8 cellular contexts compared by ENCODE assay signal in genomic region chr1:234326493-234327366, GRCh38. TPM values are rescaled to one million over a fixed set of nuclear protein-coding genes. Genes with fewer than 3 reads are reported as not detected.
DNase-seq lines count a peak whose midpoint lies in the region; ATAC-seq and TF ChIP-seq lines count a peak whose summit lies in the region.

No MANE protein-coding gene starts in this region.

- no peak overlapping the region for H3K27ac ChIP-seq in HUES48 (ENCODE audit: low read depth, low read length)

- ATAC-seq in left cardiac atrium, result peak; percentile 59 to 83
- ATAC-seq in GM21526 (IDR thresholded peaks at IDR 0.05; ENCODE audit: low FRiP score, unreplicated experiment), result no peak

- H3K4me3 ChIP-seq in HUES48 (ENCODE audit: low read depth, low read length), result peak overlapping the region; percentile 43; the same call in 1 of the 2 replicates
- H3K4me3 ChIP-seq in retinal pigment epithelial cell (ENCODE audit: low read length), result peak overlapping the region; percentile 4

- in situ Hi-C loops in SK-MEL-5 (cut with HindIII; ENCODE audit: low pct_unique_long_range_greater_than_20kb, low sequenced_read_pairs), result no loop called here

- CTCF ChIA-PET in activated naive CD4-positive, alpha-beta T cell treated with anti-CD3 and anti-CD28 coated beads, Interleukin-2, amount 10 ng/mL, durations not matched to agents 7 days and 5 days (lab: Charles Lee), result interaction anchor here (0.6 to 5.3 kb wide), 18 partner anchors 8 to 757 kb away, joined by 3 to 32 read pairs (median 4); no protein-coding TSS in a partner anchor

- peak; percentile 55 for TF ChIP-seq CTCF in GM20000 (IDR thresholded peaks at IDR 0.05; ENCODE audit: extremely low read depth, missing control alignments)
- TF ChIP-seq CTCF in retinal pigment epithelial cell (conservative IDR thresholded peaks at IDR 0.05; ENCODE audit: low read depth, low read length), result peak; percentile 85

- DNase-seq in COLO668 (lab: John Stamatoyannopoulos, UW; ENCODE audit: unreplicated experiment) (peak; percentile 65), GM20000 (ENCODE audit: low spot score) (peak; percentile 66), SK-MEL-5 (ENCODE audit: low read depth, low spot score) (peak; percentile 77), left cardiac atrium (peak; percentile 27), retinal pigment epithelial cell (ENCODE audit: low read depth) (no peak)
- DNase-seq in activated naive CD4-positive, alpha-beta T cell treated with anti-CD3 and anti-CD28 coated beads, Interleukin-2, amount 10 ng/mL, durations not matched to agents 7 days and 5 days, result peak; percentile 78

- peak overlapping the region; percentile 75 for H3K4me3 Mint-ChIP-seq in activated naive CD4-positive, alpha-beta T cell treated with anti-CD3 and anti-CD28 coated beads, Interleukin-2, amount 10 ng/mL, durations not matched to agents 7 days and 5 days

- intact Hi-C loops in left cardiac atrium (cut with DNase I), result loop anchor here in 1 of 2 donors (10.0 kb wide), 1 partner anchor 1022 kb away; no protein-coding TSS in a partner anchor

- H3K36me3 Mint-ChIP-seq in activated naive CD4-positive, alpha-beta T cell treated with anti-CD3 and anti-CD28 coated beads, Interleukin-2, amount 10 ng/mL, durations not matched to agents 7 days and 5 days, result peaks cover 12% of the 10 kb centered on the region

- no peaks in the 10 kb centered on the region for H3K36me3 ChIP-seq in HUES48 (ENCODE audit: control insufficient read depth, insufficient read depth, low read length)

- peak overlapping the region; percentile 58 for H3K27ac Mint-ChIP-seq in activated naive CD4-positive, alpha-beta T cell treated with anti-CD3 and anti-CD28 coated beads, Interleukin-2, amount 10 ng/mL, durations not matched to agents 7 days and 5 days

- H3K9me3 Mint-ChIP-seq in activated naive CD4-positive, alpha-beta T cell treated with anti-CD3 and anti-CD28 coated beads, Interleukin-2, amount 10 ng/mL, durations not matched to agents 7 days and 5 days, result no peaks in the 10 kb centered on the region

- H3K4me1 Mint-ChIP-seq in activated naive CD4-positive, alpha-beta T cell treated with anti-CD3 and anti-CD28 coated beads, Interleukin-2, amount 10 ng/mL, durations not matched to agents 7 days and 5 days, result peaks cover 29% of the 10 kb centered on the region

- peaks cover 29% of the 10 kb centered on the region for H3K27me3 Mint-ChIP-seq in activated naive CD4-positive, alpha-beta T cell treated with anti-CD3 and anti-CD28 coated beads, Interleukin-2, amount 10 ng/mL, durations not matched to agents 7 days and 5 days

- no peak overlapping the region for H3K9ac ChIP-seq in HUES48 (ENCODE audit: low read depth, low read length)

- H3K27me3 ChIP-seq in HUES48 (ENCODE audit: control insufficient read depth, insufficient read depth, low read length), result peaks cover 6% of the 10 kb centered on the region

- peaks cover 4% of the 10 kb centered on the region; the same call in 1 of the 2 replicates for H3K4me1 ChIP-seq in HUES48 (ENCODE audit: control insufficient read depth, insufficient read depth, low read length)

- no peaks in the 10 kb centered on the region for H3K9me3 ChIP-seq in HUES48 (ENCODE audit: control insufficient read depth, insufficient read depth, low read length)

RNA-seq across cellular contexts. Expression of gene COA6, which starts 46.5 kb away (rescaled TPM):
- total RNA-seq in SK-MEL-5 (2014; rRNA removed; shearing (Covaris generic)), result 102 and 108 TPM in 2 replicates
- polyA plus RNA-seq in SK-MEL-5 (2015; cell fraction: cytosol; rRNA removed), result 64.4 and 69.0 TPM in 2 replicates
- 14.5 and 22.7 TPM in 2 replicates for polyA plus RNA-seq in SK-MEL-5 (2015; cell fraction: nucleus; rRNA removed)
- total RNA-seq in left cardiac atrium, result 10 to 100 TPM; 30.8 to 37.8 TPM
